In the genomic region with DNA sequence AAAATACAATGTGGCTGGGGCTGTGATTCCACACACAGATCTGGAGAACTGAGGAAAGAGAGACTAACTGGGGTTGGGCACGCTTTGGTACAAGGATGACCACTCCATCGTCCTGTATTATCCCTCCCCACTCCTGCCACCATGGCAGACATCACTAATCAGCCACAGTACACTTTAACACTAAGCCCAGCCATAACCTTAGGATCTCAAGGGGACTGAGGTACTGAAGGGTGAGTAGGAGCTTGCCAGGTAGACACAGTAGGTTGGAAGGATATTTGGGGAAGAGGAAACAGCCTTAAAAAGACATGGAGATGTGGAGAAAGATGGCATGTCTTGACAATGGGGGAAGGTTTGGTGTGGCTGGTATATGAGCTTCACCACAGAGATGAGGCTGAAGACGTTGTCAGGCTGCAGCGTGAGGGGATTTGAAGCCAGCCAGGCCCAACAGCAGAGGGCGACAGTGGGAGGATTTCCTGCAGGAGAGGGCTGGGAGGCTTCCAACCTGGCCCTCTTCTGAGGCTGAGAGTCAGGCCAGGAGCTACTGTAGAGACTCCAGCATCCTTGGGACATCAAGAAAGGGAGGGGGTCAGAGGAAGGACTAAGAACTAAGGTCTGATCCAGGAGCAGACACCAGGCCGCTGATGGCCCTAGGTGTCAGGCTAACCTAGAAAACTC, we compare ENCODE assay signal across 8 cellular contexts. TPM values are rescaled to one million over a fixed set of nuclear protein-coding genes. Genes with fewer than 3 reads are reported as not detected.
DNase-seq lines count a peak whose midpoint lies in the region; ATAC-seq and TF ChIP-seq lines count a peak whose summit lies in the region.

No MANE protein-coding gene starts in this region.

- H3K9me3 Mint-ChIP-seq in activated CD8-positive, alpha-beta T cell treated with anti-CD3 and anti-CD28 coated beads, Interleukin-2, amount 10 ng/mL, durations not matched to agents 7 days and 5 days (ENCODE audit: insufficient read depth): no peaks in the 10 kb centered on the region

- peak; percentile 44 for ATAC-seq in activated CD8-positive, alpha-beta T cell treated with anti-CD3 and anti-CD28 coated beads, Interleukin-2, amount 10 ng/mL, durations not matched to agents 7 days and 5 days

- peaks cover 31% of the 10 kb centered on the region for H3K27me3 Mint-ChIP-seq in activated CD8-positive, alpha-beta T cell treated with anti-CD3 and anti-CD28 coated beads, Interleukin-2, amount 10 ng/mL, durations not matched to agents 7 days and 5 days (ENCODE audit: low read depth)

- CTCF ChIA-PET in activated CD8-positive, alpha-beta T cell treated with anti-CD3 and anti-CD28 coated beads, Interleukin-2, amount 10 ng/mL, durations not matched to agents 7 days and 5 days (lab: Charles Lee): interaction anchor here (1.3 to 1.8 kb wide), 4 partner anchors 16 to 172 kb away, joined by 3 to 4 read pairs (median 4); no protein-coding TSS in a partner anchor

- peak; percentile 53 for DNase-seq in AG08395 (ENCODE audit: low spot score)
- peak; percentile 50 for DNase-seq in activated CD8-positive, alpha-beta T cell treated with anti-CD3 and anti-CD28 coated beads, Interleukin-2, amount 10 ng/mL, durations not matched to agents 7 days and 5 days
- peak; percentile 82 for DNase-seq in iPS-NIHi7 (ENCODE audit: extremely low spot score)
- DNase-seq in 8988T: no peak
- no peak for DNase-seq in RKO (ENCODE audit: low spot score)
- no peak for DNase-seq in NOMO-1 treated with DMSO at 0.1 percent for 48 hours (lab: John Stamatoyannopoulos, UW; ENCODE audit: unreplicated experiment)
- no peak for DNase-seq in NCI-H2171 treated with DMSO at 0.1 percent for 48 hours (lab: John Stamatoyannopoulos, UW)

- POLR2A ChIA-PET in activated CD8-positive, alpha-beta T cell treated with anti-CD3 and anti-CD28 coated beads, Interleukin-2, amount 10 ng/mL, durations not matched to agents 7 days and 5 days (lab: Charles Lee): no interaction called here

- no peak overlapping the region for H3K4me3 ChIP-seq in GM12875 (ENCODE audit: low read depth, low read length)

- H3K4me3 Mint-ChIP-seq in activated CD8-positive, alpha-beta T cell treated with anti-CD3 and anti-CD28 coated beads, Interleukin-2, amount 10 ng/mL, durations not matched to agents 7 days and 5 days: no peak overlapping the region

- no peak overlapping the region for H3K27ac Mint-ChIP-seq in activated CD8-positive, alpha-beta T cell treated with anti-CD3 and anti-CD28 coated beads, Interleukin-2, amount 10 ng/mL, durations not matched to agents 7 days and 5 days

- TF ChIP-seq CTCF in GM12875 (IDR thresholded peaks at IDR 0.05; ENCODE audit: borderline replicate concordance, insufficient read depth, low read depth, low read length): peak; percentile 49; the same call in 1 of the 2 replicates

- peaks cover 5% of the 10 kb centered on the region for H3K4me1 Mint-ChIP-seq in activated CD8-positive, alpha-beta T cell treated with anti-CD3 and anti-CD28 coated beads, Interleukin-2, amount 10 ng/mL, durations not matched to agents 7 days and 5 days (ENCODE audit: low read depth)

- H3K36me3 Mint-ChIP-seq in activated CD8-positive, alpha-beta T cell treated with anti-CD3 and anti-CD28 coated beads, Interleukin-2, amount 10 ng/mL, durations not matched to agents 7 days and 5 days (ENCODE audit: low read depth): no peaks in the 10 kb centered on the region

RNA-seq across cellular contexts. Expression of a gene that starts 58.6 kb away (rescaled TPM):
- not detected for total RNA-seq in activated CD8-positive, alpha-beta T cell treated with anti-CD3 and anti-CD28 coated beads, Interleukin-2, amount 10 ng/mL, durations not matched to agents 7 days and 5 days

Comparison
In these comparisons a context has a peak if more than half of its experiments do, and no peak if none do; other contexts are left out.
1. DNase-seq: peak in AG08395 (single experiment), activated CD8-positive, alpha-beta T cell treated with anti-CD3 and anti-CD28 coated beads, Interleukin-2, amount 10 ng/mL, durations not matched to agents 7 days and 5 days (single experiment) and iPS-NIHi7 (single experiment); none in 8988T (single experiment), RKO (single experiment), NOMO-1 treated with DMSO at 0.1 percent for 48 hours (single experiment) and NCI-H2171 treated with DMSO at 0.1 percent for 48 hours (single experiment).